Comparison of ENCODE assay signal across 10 cellular contexts in the genomic region with DNA sequence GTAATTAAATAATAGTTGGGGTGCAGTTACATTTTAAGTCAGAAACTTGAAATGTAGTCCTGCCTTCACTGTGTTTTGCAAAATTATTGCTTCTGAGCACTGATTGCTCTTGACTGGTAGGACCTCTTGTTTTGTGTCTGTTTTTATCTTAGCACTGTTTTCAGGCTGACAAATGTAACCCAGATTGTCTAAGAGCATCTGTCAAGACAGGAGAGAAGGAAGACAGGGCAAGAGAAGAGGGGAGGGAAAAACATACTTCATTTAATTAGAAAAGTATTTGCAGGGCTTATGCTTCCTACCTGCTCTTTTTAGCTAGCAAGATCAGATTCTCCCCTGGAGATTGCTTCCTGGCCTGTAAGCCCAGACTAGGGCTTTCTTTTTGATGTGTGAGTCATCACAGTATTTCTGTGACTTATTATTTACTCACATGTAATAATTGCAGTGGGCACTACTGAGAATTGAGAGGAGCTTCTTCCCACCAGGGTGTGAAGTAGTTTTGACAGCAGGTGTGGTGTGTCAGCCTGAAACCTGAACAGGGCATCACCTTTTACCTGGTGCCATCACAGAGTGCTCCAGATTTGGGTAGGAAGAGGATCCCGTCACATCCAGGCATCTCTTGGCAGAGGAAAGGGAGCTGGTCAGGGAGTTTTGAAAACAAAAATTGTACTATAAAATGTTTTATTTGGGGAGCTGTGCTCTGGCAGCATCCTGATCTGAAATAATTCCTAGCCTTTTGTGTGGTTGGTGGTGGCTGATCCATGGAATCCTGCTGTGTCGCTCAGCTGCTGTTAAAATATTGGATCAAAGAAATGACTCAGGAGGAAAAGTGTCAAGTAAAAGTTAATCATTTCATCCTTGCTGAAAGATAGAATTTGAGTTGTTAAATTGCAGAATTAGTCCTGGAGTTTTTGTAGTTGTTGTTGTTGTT.
A peak's percentile ranks its signal among the peaks of the same experiment; 100 is the strongest.
DNase-seq lines count a peak whose midpoint lies in the region; ATAC-seq and TF ChIP-seq lines count a peak whose summit lies in the region.
"Had no signal": no experiment of that assay in that cellular context is flagged by ENCODE, and none has a peak within 500 bp of the region (broad histone marks: within the 10 kb centered on the region; RNA-seq: fewer than 3 reads in every experiment).

No MANE protein-coding gene starts in this region.

- H3K27me3 ChIP-seq in GM06990 (replicated peaks; ENCODE audit: control insufficient read depth, insufficient read depth, low read length) (no peaks in the 10 kb centered on the region), right lobe of liver (no peaks in the 10 kb centered on the region), gastroesophageal sphincter (no peaks in the 10 kb centered on the region)
- no peaks in the 10 kb centered on the region for H3K27me3 ChIP-seq in effector memory CD4-positive, alpha-beta T cell (replicated peaks; ENCODE audit: control insufficient read depth, insufficient read depth, low read length, poor library complexity, severe bottlenecking)

- intact Hi-C loops in right lobe of liver (cut with DNase I), result no loop called here

- no peak for TF ChIP-seq POLR2A in right lobe of liver (IDR thresholded peaks at IDR 0.05)
- no peak for TF ChIP-seq POLR2A in gastroesophageal sphincter (IDR thresholded peaks at IDR 0.05)

- H3K4me1 ChIP-seq in right lobe of liver (no peaks in the 10 kb centered on the region), gastroesophageal sphincter (peaks cover 0 to 4% (median 2%) of the 10 kb centered on the region in 3 donors)
- no peaks in the 10 kb centered on the region for H3K4me1 ChIP-seq in effector memory CD4-positive, alpha-beta T cell (ENCODE audit: control insufficient read depth, insufficient read depth, low read length, poor library complexity, severe bottlenecking)

- H3K4me3 ChIP-seq in GM06990 (replicated peaks; ENCODE audit: low read depth, low read length) (no peak overlapping the region), right lobe of liver (no peak overlapping the region), gastroesophageal sphincter (no peak overlapping the region)
- H3K4me3 ChIP-seq in effector memory CD4-positive, alpha-beta T cell (ENCODE audit: insufficient read depth, low read depth, low read length, poor library complexity, severe bottlenecking), result no peak overlapping the region

- H3K9me3 ChIP-seq in right lobe of liver, result no peaks in the 10 kb centered on the region
- no peaks in the 10 kb centered on the region for H3K9me3 ChIP-seq in effector memory CD4-positive, alpha-beta T cell (ENCODE audit: control insufficient read depth, low read length)
- no peaks in the 10 kb centered on the region for H3K9me3 ChIP-seq in gastroesophageal sphincter

- 90% methylated on average over 2 of the region's 2 CpGs for WGBS in right lobe of liver (ENCODE audit: insufficient coverage, low coverage, low lambda C conversion rate, missing lambda C conversion rate)
- 100% methylated on average over 1 to 2 of the region's 2 CpGs for WGBS in gastroesophageal sphincter (ENCODE audit: low coverage in 1 of 2), 2 donors

- H3K27ac ChIP-seq in right lobe of liver (no peak overlapping the region), gastroesophageal sphincter (no peak overlapping the region)
- H3K27ac ChIP-seq in effector memory CD4-positive, alpha-beta T cell (ENCODE audit: insufficient read depth, low read length, poor library complexity, severe bottlenecking), result no peak overlapping the region

- no peak for TF ChIP-seq EP300 in gastroesophageal sphincter (IDR thresholded peaks at IDR 0.05)

- H3K36me3 ChIP-seq in GM06990 (ENCODE audit: control insufficient read depth, insufficient read depth, low read length), result no peaks in the 10 kb centered on the region
- H3K36me3 ChIP-seq in right lobe of liver, result no peaks in the 10 kb centered on the region
- H3K36me3 ChIP-seq in effector memory CD4-positive, alpha-beta T cell (ENCODE audit: control insufficient read depth, insufficient read depth, low read length), result no peaks in the 10 kb centered on the region
- H3K36me3 ChIP-seq in gastroesophageal sphincter, result no peaks in the 10 kb centered on the region

- no peak for TF ChIP-seq CTCF in GM06990 (IDR thresholded peaks at IDR 0.05; ENCODE audit: insufficient read depth, low read length, poor library complexity, severe bottlenecking)
- no peak for TF ChIP-seq CTCF in right lobe of liver (IDR thresholded peaks at IDR 0.05)
- TF ChIP-seq CTCF in gastroesophageal sphincter (IDR thresholded peaks at IDR 0.05), result no peak

- ATAC-seq in GM21447 (IDR thresholded peaks at IDR 0.05; ENCODE audit: unreplicated experiment) (peak; percentile 73), HG03565 (IDR thresholded peaks at IDR 0.05; ENCODE audit: unreplicated experiment) (peak; percentile 44), right lobe of liver (no peak), gastroesophageal sphincter (no peak)

- peak; percentile 20 for DNase-seq in GM06990 (ENCODE audit: extremely low read depth, insufficient read length)
- peak; percentile 84 for DNase-seq in SW480 (ENCODE audit: low spot score)
- DNase-seq in right lobe of liver, result no peak
- no peak for DNase-seq in effector memory CD4-positive, alpha-beta T cell
- DNase-seq in NCI-H226, result no peak
- DNase-seq: CD4-positive, CD25-positive, alpha-beta regulatory T cell; mesendoderm had no signal

Comparison
In these comparisons a context has a peak if more than half of its experiments do, and no peak if none do; other contexts are left out.
1. DNase-seq: peak in GM06990 (single experiment) and SW480 (single experiment); none in right lobe of liver (0 of 3), effector memory CD4-positive, alpha-beta T cell (0 of 3) and NCI-H226 (single experiment).
2. ATAC-seq: peak in GM21447 (single experiment) and HG03565 (single experiment); none in right lobe of liver (0 of 4) and gastroesophageal sphincter (single experiment).